ENCODE assay signal across 8 cellular contexts in the genomic region with DNA sequence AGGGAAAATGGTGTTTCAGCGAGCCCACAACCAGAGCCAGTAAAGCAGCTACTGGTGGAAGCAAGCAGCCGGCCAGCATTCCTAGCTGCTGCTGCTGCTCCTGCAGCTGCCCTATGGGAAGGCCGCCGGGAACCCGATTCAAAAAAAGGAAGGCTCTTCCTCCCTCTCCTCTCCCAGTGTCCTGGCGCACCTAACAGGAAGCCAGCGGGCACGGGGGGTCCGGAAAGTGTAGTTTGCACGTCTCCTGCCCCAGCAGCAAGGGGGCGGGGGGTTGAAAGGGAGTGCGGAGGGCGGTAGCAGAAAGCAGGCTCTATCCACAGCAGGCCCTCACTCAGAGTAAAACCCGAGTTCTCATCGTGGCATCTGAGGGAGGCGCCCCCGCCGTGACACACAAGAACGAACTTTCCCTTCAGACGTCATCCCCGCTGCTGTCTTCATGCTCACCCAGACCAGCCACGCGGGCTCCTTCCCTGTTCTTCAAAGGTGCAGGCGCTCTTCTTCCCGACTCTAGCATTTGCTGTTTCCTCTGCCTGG. TPM values are rescaled to one million over a fixed set of nuclear protein-coding genes. Genes with fewer than 3 reads are reported as not detected.
DNase-seq lines count a peak whose midpoint lies in the region; ATAC-seq and TF ChIP-seq lines count a peak whose summit lies in the region.

No MANE protein-coding gene starts in this region.

- H3K4me3 ChIP-seq in Loucy (ENCODE audit: low read length, poor library complexity, severe bottlenecking) (no peak overlapping the region), suprapubic skin (peak overlapping the region; percentile 39)

- peaks cover 39% of the 10 kb centered on the region for H3K4me1 ChIP-seq in Loucy (ENCODE audit: insufficient read depth, low read length, poor library complexity, severe bottlenecking)
- H3K4me1 ChIP-seq in suprapubic skin = peaks cover 28% of the 10 kb centered on the region

- TF ChIP-seq CTCF in Loucy (conservative IDR thresholded peaks at IDR 0.05; ENCODE audit: low read length) (no peak), suprapubic skin (IDR thresholded peaks at IDR 0.05) (no peak)

- H3K79me2 ChIP-seq in Loucy (ENCODE audit: insufficient read depth, low read length) = no peaks in the 10 kb centered on the region

- peak; percentile 37 for TF ChIP-seq POLR2A in erythroblast (IDR thresholded peaks at IDR 0.05; ENCODE audit: low read length)
- no peak for TF ChIP-seq POLR2A in suprapubic skin (IDR thresholded peaks at IDR 0.05)

- H3K9me2 ChIP-seq in Loucy (replicated peaks; ENCODE audit: low read depth, low read length) = no peaks in the 10 kb centered on the region

- TF ChIP-seq EP300 in suprapubic skin (IDR thresholded peaks at IDR 0.05) = no peak

- DNase-seq in ELF-1 (ENCODE audit: low read depth, low spot score) (peak; percentile 86), erythroblast (lab: John Stamatoyannopoulos, UW) (peak; percentile 85), mucosa of gallbladder (ENCODE audit: low spot score) (peak; percentile 50), suprapubic skin (ENCODE audit: low spot score in 2 of 2) (peak in 1 of 2 donors; percentile 66), midbrain (lab: John Stamatoyannopoulos, UW) (no peak)

- H4K20me1 ChIP-seq in Loucy (ENCODE audit: insufficient read depth, low read length, poor library complexity, severe bottlenecking) = no peaks in the 10 kb centered on the region

- 7% methylated on average over 21 of the region's 25 CpGs for WGBS in suprapubic skin

- H3K9me3 ChIP-seq in Loucy (ENCODE audit: insufficient read depth, low read depth, low read length) (no peaks in the 10 kb centered on the region), suprapubic skin (no peaks in the 10 kb centered on the region)

- H3F3A ChIP-seq in Loucy (ENCODE audit: low read depth) = peaks cover 3% of the 10 kb centered on the region; the same call in 1 of the 2 replicates

- H3K9ac ChIP-seq in Loucy (ENCODE audit: low read depth, low read length, poor library complexity, severe bottlenecking) = peak overlapping the region; percentile 63

- H3K36me3 ChIP-seq in Loucy (ENCODE audit: insufficient read depth, low read length) (no peaks in the 10 kb centered on the region), suprapubic skin (no peaks in the 10 kb centered on the region)

- H3K27me3 ChIP-seq in Loucy (ENCODE audit: insufficient read depth, low read length, poor library complexity, severe bottlenecking) (no peaks in the 10 kb centered on the region), suprapubic skin (no peaks in the 10 kb centered on the region)

- peak overlapping the region; percentile 23 for H2AFZ ChIP-seq in Loucy (ENCODE audit: low read length)

- H3K4me2 ChIP-seq in Loucy (ENCODE audit: low read depth, low read length, poor library complexity, severe bottlenecking) = peak overlapping the region; percentile 65

- ATAC-seq in GM19395 (IDR thresholded peaks at IDR 0.05; ENCODE audit: unreplicated experiment) (no peak), SK-N-SH treated with all-trans-retinoic acid at 6 μM for 48 hours (no peak)

- H3K27ac ChIP-seq in suprapubic skin = peak overlapping the region; percentile 55

TF ChIP-seq in SK-N-SH treated with all-trans-retinoic acid at 6 μM for 48 hours, 23 proteins besides CTCF, POLR2A, EP300 and RAD21:
- no peak for TF ChIP-seq BACH2 (CRISPR knock-in tag; IDR thresholded peaks at IDR 0.05; ENCODE audit: borderline replicate concordance)
- no peak for TF ChIP-seq ZNF565 (CRISPR knock-in tag; conservative IDR thresholded peaks at IDR 0.05; ENCODE audit: low read depth)
- no peak for TF ChIP-seq PPARA (CRISPR knock-in tag; IDR thresholded peaks at IDR 0.05; ENCODE audit: borderline replicate concordance)
- no peak for TF ChIP-seq TCF4 (CRISPR knock-in tag; IDR thresholded peaks at IDR 0.05; ENCODE audit: borderline replicate concordance)
- no peak for TF ChIP-seq CSDC2 (CRISPR knock-in tag; IDR thresholded peaks at IDR 0.05)

RNA-seq across cellular contexts. Expression of gene GRXCR2, which starts 16.5 kb away (rescaled TPM):
- total RNA-seq in mucosa of gallbladder (not detected), suprapubic skin (under 1 TPM in 2 of 4 donors, not detected in 2; 0.47 to 0.76 TPM)

RNA-seq across cellular contexts. Expression of gene PRELID2, which starts 21.2 kb away (rescaled TPM):
- total RNA-seq in mucosa of gallbladder (58.1 TPM), suprapubic skin (10 to 100 TPM in 1 of 4 donors, 1 to 10 TPM in 3; 3.0 to 17.9 (median 4.3) TPM)
